ENCODE assay signal across 24 cellular contexts in genomic region chr4:186738421-186738820, GRCh38.
"Had no signal": no experiment of that assay in that cellular context is flagged by ENCODE, and none has a peak within 500 bp of the region (broad histone marks: within the 10 kb centered on the region; RNA-seq: fewer than 3 reads in every experiment).

No MANE protein-coding gene starts in this region.

- H3K9me3 Mint-ChIP-seq: dendritic cell treated with granulocyte-macrophage colony-stimulating factor and Interleukin-4, amounts not matched to agents 40 ng/mL and 50 ng/mL, for 4 days; endodermal cell had no signal

- H3K27ac Mint-ChIP-seq: dendritic cell treated with granulocyte-macrophage colony-stimulating factor and Interleukin-4, amounts not matched to agents 40 ng/mL and 50 ng/mL, for 4 days; effector memory CD8-positive, alpha-beta T cell; endodermal cell had no signal

- H3K4me3 ChIP-seq: colonic mucosa, coronary artery, dorsolateral prefrontal cortex, esophagus muscularis mucosa, esophagus squamous epithelium, gastrocnemius medialis, gastroesophageal sphincter, heart left ventricle, heart right ventricle had no signal

- H3K9me3 ChIP-seq: colonic mucosa, esophagus muscularis mucosa, esophagus squamous epithelium, gastrocnemius medialis, gastroesophageal sphincter, heart left ventricle, heart right ventricle had no signal

- H3K4me1 ChIP-seq: esophagus muscularis mucosa, gastrocnemius medialis, gastroesophageal sphincter, heart right ventricle had no signal

- H3K27ac ChIP-seq: colonic mucosa, coronary artery, dorsolateral prefrontal cortex, epithelial cell of prostate, esophagus muscularis mucosa, esophagus squamous epithelium, foreskin keratinocyte, gastrocnemius medialis, gastroesophageal sphincter, heart left ventricle, heart right ventricle had no signal

- H3K27me3 Mint-ChIP-seq: dendritic cell treated with granulocyte-macrophage colony-stimulating factor and Interleukin-4, amounts not matched to agents 40 ng/mL and 50 ng/mL, for 4 days; effector memory CD8-positive, alpha-beta T cell had no signal

- DNase-seq: colonic mucosa; cortex of kidney; dermis blood vessel endothelial cell; dorsolateral prefrontal cortex; effector CD4-positive, alpha-beta T cell; effector CD8-positive, alpha-beta T cell; effector memory CD4-positive, alpha-beta T cell; effector memory CD8-positive, alpha-beta T cell; endodermal cell; erythroblast; esophagus squamous epithelium; foreskin fibroblast; foreskin keratinocyte; foreskin melanocyte; gastrocnemius medialis; glutamatergic neuron; heart left ventricle; heart right ventricle had no signal

- H3K4me3 Mint-ChIP-seq: dendritic cell treated with granulocyte-macrophage colony-stimulating factor and Interleukin-4, amounts not matched to agents 40 ng/mL and 50 ng/mL, for 4 days; effector memory CD8-positive, alpha-beta T cell; endodermal cell had no signal

- H3K36me3 ChIP-seq: colonic mucosa, esophagus muscularis mucosa, esophagus squamous epithelium, gastrocnemius medialis, gastroesophageal sphincter, heart left ventricle, heart right ventricle had no signal

- H3K27me3 ChIP-seq: colonic mucosa, esophagus muscularis mucosa, esophagus squamous epithelium, foreskin keratinocyte, gastrocnemius medialis, gastroesophageal sphincter, heart left ventricle had no signal

- ATAC-seq: effector memory CD8-positive, alpha-beta T cell; esophagus mucosa; foreskin keratinocyte; gastrocnemius medialis; gastroesophageal sphincter; heart left ventricle; heart right ventricle had no signal
